11 cellular contexts compared by ENCODE assay signal in genomic region chr20:46151936-46152335, GRCh38. TPM values are rescaled to one million over a fixed set of nuclear protein-coding genes. Genes with fewer than 3 reads are reported as not detected.
A peak's percentile ranks its signal among the peaks of the same experiment; 100 is the strongest.
DNase-seq lines count a peak whose midpoint lies in the region; ATAC-seq and TF ChIP-seq lines count a peak whose summit lies in the region.
"Had no signal": no experiment of that assay in that cellular context is flagged by ENCODE, and none has a peak within 500 bp of the region (broad histone marks: within the 10 kb centered on the region; RNA-seq: fewer than 3 reads in every experiment).

No MANE protein-coding gene starts in this region.

- no peak for ATAC-seq in activated T-helper 17 cell treated with anti-CD3 and anti-CD28 coated beads, Interleukin-2, amount 50 U/mL, for 72 hours (replicated peaks)

- no peak overlapping the region for H3K27ac Mint-ChIP-seq in activated T-helper 17 cell treated with anti-CD3 and anti-CD28 coated beads, Interleukin-2, amount 50 U/mL, for 72 hours
- H3K27ac Mint-ChIP-seq in CD4-positive, alpha-beta memory T cell: no peak overlapping the region
- H3K27ac Mint-ChIP-seq: activated T-helper 1 cell treated with anti-CD3 and anti-CD28 coated beads, Interleukin-12 subunit alpha, Interleukin-12 subunit beta, Interleukin-2, Interleukin-4 antibody, amounts not matched to agents 30 ng/mL and 10 ng/mL and 1 ng/mL, durations not matched to agents 14 hours and 24 hours and 36 hours had no signal

- no peak overlapping the region for H3K4me3 ChIP-seq in AG04449 (ENCODE audit: low read depth, low read length)
- no peak overlapping the region for H3K4me3 ChIP-seq in CD4-positive, alpha-beta memory T cell (ENCODE audit: low read length in 2 of 2)
- H3K4me3 ChIP-seq: tibial artery had no signal

- no peak overlapping the region for H3K4me3 Mint-ChIP-seq in activated T-helper 17 cell treated with anti-CD3 and anti-CD28 coated beads, Interleukin-2, amount 50 U/mL, for 72 hours
- H3K4me3 Mint-ChIP-seq in CD4-positive, alpha-beta memory T cell: no peak overlapping the region
- H3K4me3 Mint-ChIP-seq: activated T-helper 1 cell treated with anti-CD3 and anti-CD28 coated beads, Interleukin-12 subunit alpha, Interleukin-12 subunit beta, Interleukin-2, Interleukin-4 antibody, amounts not matched to agents 30 ng/mL and 10 ng/mL and 1 ng/mL, durations not matched to agents 14 hours and 24 hours and 36 hours had no signal

- TF ChIP-seq CTCF in AG04449 (IDR thresholded peaks at IDR 0.05; ENCODE audit: insufficient read depth, low read length, missing control alignments): peak; percentile 9
- TF ChIP-seq CTCF in GM10266 (IDR thresholded peaks at IDR 0.05; ENCODE audit: control insufficient read depth, insufficient read depth, low read depth, missing control alignments): peak; percentile 41
- peak; percentile 60 for TF ChIP-seq CTCF in RWPE1 (conservative IDR thresholded peaks at IDR 0.05; ENCODE audit: low read depth)

- CTCF ChIA-PET in AG04449 (lab: Yijun Ruan, JAX): interaction anchor here (0.6 to 1.2 kb wide), 4 partner anchors 15 to 155 kb away, joined by 3 to 4 read pairs (median 3); no protein-coding TSS in a partner anchor
- CTCF ChIA-PET in RWPE1 (lab: Yijun Ruan, JAX): interaction anchor here (0.6 to 2.0 kb wide), 15 partner anchors 15 to 384 kb away, joined by 3 to 10 read pairs (median 4); partner anchors contain the start of gene CD40
- CTCF ChIA-PET in CD4-positive, alpha-beta memory T cell (lab: Charles Lee; ENCODE audit: partially characterized antibody): interaction anchor here (1.3 to 1.4 kb wide), 2 partner anchors 10 to 14 kb away, joined by 3 to 4 read pairs; no protein-coding TSS in a partner anchor

- no peaks in the 10 kb centered on the region for H3K9me3 ChIP-seq in CD4-positive, alpha-beta memory T cell (ENCODE audit: control insufficient read depth in 1 of 2, low read length in 2 of 2)
- H3K9me3 ChIP-seq: tibial artery had no signal

- H3K4me1 Mint-ChIP-seq in activated T-helper 17 cell treated with anti-CD3 and anti-CD28 coated beads, Interleukin-2, amount 50 U/mL, for 72 hours: no peaks in the 10 kb centered on the region
- no peaks in the 10 kb centered on the region for H3K4me1 Mint-ChIP-seq in CD4-positive, alpha-beta memory T cell

- H3K27ac ChIP-seq in RWPE1: no peak overlapping the region
- no peak overlapping the region for H3K27ac ChIP-seq in CD4-positive, alpha-beta memory T cell (ENCODE audit: low read depth, low read length)
- H3K27ac ChIP-seq: tibial artery had no signal

- H3K27me3 Mint-ChIP-seq in activated T-helper 17 cell treated with anti-CD3 and anti-CD28 coated beads, Interleukin-2, amount 50 U/mL, for 72 hours: peaks cover 6% of the 10 kb centered on the region
- H3K27me3 Mint-ChIP-seq in CD4-positive, alpha-beta memory T cell: peaks cover 0 to 21% of the 10 kb centered on the region in 2 donors

- H3K36me3 ChIP-seq in CD4-positive, alpha-beta memory T cell (ENCODE audit: insufficient read depth, low read length): no peaks in the 10 kb centered on the region
- H3K36me3 ChIP-seq: tibial artery had no signal

- no peaks in the 10 kb centered on the region for H3K27me3 ChIP-seq in CD4-positive, alpha-beta memory T cell (ENCODE audit: insufficient read depth, low read length)

- intact Hi-C loops in CD4-positive, alpha-beta memory T cell (cut with micrococcal nuclease): no loop called here

- POLR2A ChIA-PET in AG04449 (lab: Yijun Ruan, JAX): no interaction called here
- POLR2A ChIA-PET in RWPE1 (lab: Yijun Ruan, JAX; ENCODE audit: low non-redundant PET): no interaction called here
- POLR2A ChIA-PET in CD4-positive, alpha-beta memory T cell (lab: Charles Lee; ENCODE audit: partially characterized antibody): no interaction called here

- no peaks in the 10 kb centered on the region for H3K9me3 Mint-ChIP-seq in activated T-helper 17 cell treated with anti-CD3 and anti-CD28 coated beads, Interleukin-2, amount 50 U/mL, for 72 hours
- H3K9me3 Mint-ChIP-seq in CD4-positive, alpha-beta memory T cell: no peaks in the 10 kb centered on the region
- H3K9me3 Mint-ChIP-seq: activated T-helper 1 cell treated with anti-CD3 and anti-CD28 coated beads, Interleukin-12 subunit alpha, Interleukin-12 subunit beta, Interleukin-2, Interleukin-4 antibody, amounts not matched to agents 30 ng/mL and 10 ng/mL and 1 ng/mL, durations not matched to agents 14 hours and 24 hours and 36 hours had no signal

- H3K36me3 Mint-ChIP-seq in activated T-helper 17 cell treated with anti-CD3 and anti-CD28 coated beads, Interleukin-2, amount 50 U/mL, for 72 hours (ENCODE audit: low read depth): no peaks in the 10 kb centered on the region
- no peaks in the 10 kb centered on the region for H3K36me3 Mint-ChIP-seq in CD4-positive, alpha-beta memory T cell

- DNase-seq in AG04449 (ENCODE audit: low read depth, low spot score) (no peak), GM10266 (ENCODE audit: extremely low spot score) (peak; percentile 60), RWPE1 (ENCODE audit: low spot score) (peak; percentile 39), germinal center (ENCODE audit: low spot score) (peak; percentile 53), EL (no peak), SIG-M5 treated with dmso at 0.1 percent for 504 hours (lab: John Stamatoyannopoulos, UW; ENCODE audit: unreplicated experiment) (no peak)
- no peak for DNase-seq in CD4-positive, alpha-beta memory T cell
- DNase-seq: NCI-H69, tibial artery had no signal

- H3K4me1 ChIP-seq in CD4-positive, alpha-beta memory T cell (ENCODE audit: insufficient read depth, low read length): no peaks in the 10 kb centered on the region
- H3K4me1 ChIP-seq: tibial artery had no signal

RNA-seq across cellular contexts. Expression of gene CD40, which starts 33.8 kb away (rescaled TPM):
- 1 to 10 TPM; 1.5 to 7.8 TPM for total RNA-seq in activated T-helper 17 cell treated with anti-CD3 and anti-CD28 coated beads, Interleukin-2, amount 50 U/mL, for 72 hours
- total RNA-seq in CD4-positive, alpha-beta memory T cell: 1 to 10 TPM; 2.5 to 2.9 TPM
- 1 to 10 TPM; 3.1 to 3.7 TPM for polyA plus RNA-seq in CD4-positive, alpha-beta memory T cell

Comparison
In these comparisons a context has a peak if more than half of its experiments do, and no peak if none do; other contexts are left out.
1. DNase-seq: peak in GM10266 (single experiment), RWPE1 (single experiment) and germinal center (single experiment); none in AG04449 (single experiment), EL (single experiment), CD4-positive, alpha-beta memory T cell (0 of 5) and SIG-M5 treated with dmso at 0.1 percent for 504 hours (single experiment).
2. CTCF ChIP-seq: peak in every context shown above with its lines; median percentile 60 in RWPE1; 41 in GM10266; 9 in AG04449.